Comparison of ENCODE assay signal across 1 cellular context in genomic region chr14:68823434-68824206, GRCh38.
TF ChIP-seq lines count a peak whose summit lies in the region.

No MANE protein-coding gene starts in this region.

TF ChIP-seq in HepG2, 621 proteins besides CTCF, POLR2A, EP300 and RAD21 (continued from another document and continues in another):
- TF ChIP-seq ZBTB40 (IDR thresholded peaks at IDR 0.05) = no peak
- TF ChIP-seq ZBTB40 (CRISPR knock-in tag; IDR thresholded peaks at IDR 0.05) = peak; percentile 57; the same call in 1 of the 2 replicates
- TF ChIP-seq, protein P1, sequence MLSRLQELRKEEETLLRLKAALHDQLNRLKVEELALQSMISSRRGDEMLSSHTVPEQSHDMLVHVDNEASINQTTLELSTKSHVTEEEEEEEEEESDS (CRISPR knock-in tag; IDR thresholded peaks at IDR 0.05; ENCODE audit: borderline replicate concordance) = no peak
- no peak for TF ChIP-seq SIN3A (IDR thresholded peaks at IDR 0.05; ENCODE audit: borderline replicate concordance, low read depth, low read length)
- TF ChIP-seq, protein P2, sequence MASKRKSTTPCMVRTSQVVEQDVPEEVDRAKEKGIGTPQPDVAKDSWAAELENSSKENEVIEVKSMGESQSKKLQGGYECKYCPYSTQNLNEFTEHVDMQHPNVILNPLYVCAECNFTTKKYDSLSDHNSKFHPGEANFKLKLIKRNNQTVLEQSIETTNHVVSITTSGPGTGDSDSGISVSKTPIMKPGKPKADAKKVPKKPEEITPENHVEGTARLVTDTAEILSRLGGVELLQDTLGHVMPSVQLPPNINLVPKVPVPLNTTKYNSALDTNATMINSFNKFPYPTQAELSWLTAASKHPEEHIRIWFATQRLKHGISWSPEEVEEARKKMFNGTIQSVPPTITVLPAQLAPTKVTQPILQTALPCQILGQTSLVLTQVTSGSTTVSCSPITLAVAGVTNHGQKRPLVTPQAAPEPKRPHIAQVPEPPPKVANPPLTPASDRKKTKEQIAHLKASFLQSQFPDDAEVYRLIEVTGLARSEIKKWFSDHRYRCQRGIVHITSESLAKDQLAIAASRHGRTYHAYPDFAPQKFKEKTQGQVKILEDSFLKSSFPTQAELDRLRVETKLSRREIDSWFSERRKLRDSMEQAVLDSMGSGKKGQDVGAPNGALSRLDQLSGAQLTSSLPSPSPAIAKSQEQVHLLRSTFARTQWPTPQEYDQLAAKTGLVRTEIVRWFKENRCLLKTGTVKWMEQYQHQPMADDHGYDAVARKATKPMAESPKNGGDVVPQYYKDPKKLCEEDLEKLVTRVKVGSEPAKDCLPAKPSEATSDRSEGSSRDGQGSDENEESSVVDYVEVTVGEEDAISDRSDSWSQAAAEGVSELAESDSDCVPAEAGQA (IDR thresholded peaks at IDR 0.05; ENCODE audit: low read depth) = no peak
- TF ChIP-seq, protein P2 (CRISPR knock-in tag; IDR thresholded peaks at IDR 0.05; ENCODE audit: borderline replicate concordance) = no peak
- no peak for TF ChIP-seq IKZF4 (CRISPR knock-in tag; IDR thresholded peaks at IDR 0.05; ENCODE audit: borderline replicate concordance, low read depth, not compliant biosample characterization)
- peak; percentile 63; the same call in 1 of the 2 replicates for TF ChIP-seq CREM (IDR thresholded peaks at IDR 0.05)
- TF ChIP-seq CREM (CRISPR knock-in tag; IDR thresholded peaks at IDR 0.05) = no peak
- no peak for TF ChIP-seq ZNF589 (CRISPR knock-in tag; conservative IDR thresholded peaks at IDR 0.05)
- TF ChIP-seq PHF5A (CRISPR knock-in tag; IDR thresholded peaks at IDR 0.05; ENCODE audit: low read depth, unreplicated experiment) = no peak
- TF ChIP-seq MIER3 (CRISPR knock-in tag; IDR thresholded peaks at IDR 0.05; ENCODE audit: borderline replicate concordance) = no peak; the same call in 1 of the 2 replicates
- no peak for TF ChIP-seq CHCHD3 (CRISPR knock-in tag; IDR thresholded peaks at IDR 0.05)
- TF ChIP-seq, protein P3, sequence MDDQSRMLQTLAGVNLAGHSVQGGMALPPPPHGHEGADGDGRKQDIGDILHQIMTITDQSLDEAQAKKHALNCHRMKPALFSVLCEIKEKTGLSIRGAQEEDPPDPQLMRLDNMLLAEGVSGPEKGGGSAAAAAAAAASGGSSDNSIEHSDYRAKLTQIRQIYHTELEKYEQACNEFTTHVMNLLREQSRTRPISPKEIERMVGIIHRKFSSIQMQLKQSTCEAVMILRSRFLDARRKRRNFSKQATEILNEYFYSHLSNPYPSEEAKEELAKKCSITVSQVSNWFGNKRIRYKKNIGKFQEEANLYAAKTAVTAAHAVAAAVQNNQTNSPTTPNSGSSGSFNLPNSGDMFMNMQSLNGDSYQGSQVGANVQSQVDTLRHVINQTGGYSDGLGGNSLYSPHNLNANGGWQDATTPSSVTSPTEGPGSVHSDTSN (CRISPR knock-in tag; IDR thresholded peaks at IDR 0.05; ENCODE audit: borderline replicate concordance) = no peak
- TF ChIP-seq EHMT2 (IDR thresholded peaks at IDR 0.05; ENCODE audit: borderline replicate concordance, low read depth, low read length) = peak; percentile 67; the same call in 1 of the 2 replicates
- TF ChIP-seq HHEX (CRISPR knock-in tag; IDR thresholded peaks at IDR 0.05) = no peak
- TF ChIP-seq RFXANK (CRISPR knock-in tag; IDR thresholded peaks at IDR 0.05) = no peak
- peak; percentile 77 for TF ChIP-seq POGZ (CRISPR knock-in tag; IDR thresholded peaks at IDR 0.05)
- TF ChIP-seq FOXA3 (CRISPR knock-in tag; IDR thresholded peaks at IDR 0.05) = peak; percentile 84
- no peak for TF ChIP-seq MTF2 (CRISPR knock-in tag; IDR thresholded peaks at IDR 0.05; ENCODE audit: borderline replicate concordance)
- no peak for TF ChIP-seq ISX (CRISPR knock-in tag; conservative IDR thresholded peaks at IDR 0.05)
- peak; percentile 85; the same call in 1 of the 2 replicates for TF ChIP-seq PRDM10 (CRISPR knock-in tag; IDR thresholded peaks at IDR 0.05; ENCODE audit: low read depth)
- TF ChIP-seq ZNF570 (CRISPR knock-in tag; IDR thresholded peaks at IDR 0.05; ENCODE audit: borderline replicate concordance) = no peak
- no peak for TF ChIP-seq TCF7L2 (IDR thresholded peaks at IDR 0.05; ENCODE audit: low read depth, low read length)
- TF ChIP-seq ZNF263 (CRISPR knock-in tag; IDR thresholded peaks at IDR 0.05) = no peak
- TF ChIP-seq TAF15 (IDR thresholded peaks at IDR 0.05; ENCODE audit: low read depth, low read length, poor library complexity, severe bottlenecking) = no peak
- TF ChIP-seq ZNF780A (CRISPR knock-in tag; IDR thresholded peaks at IDR 0.05) = no peak
- no peak for TF ChIP-seq ZNF510 (CRISPR knock-in tag; IDR thresholded peaks at IDR 0.05; ENCODE audit: low read depth)
- TF ChIP-seq ZNF251 (CRISPR knock-in tag; IDR thresholded peaks at IDR 0.05) = no peak
- 0 out of 2 replicates have a peak, but pooled peaks have one; percentile 38 for TF ChIP-seq KDM3A (CRISPR knock-in tag; IDR thresholded peaks at IDR 0.05; ENCODE audit: low read depth)
- TF ChIP-seq, protein P4, sequence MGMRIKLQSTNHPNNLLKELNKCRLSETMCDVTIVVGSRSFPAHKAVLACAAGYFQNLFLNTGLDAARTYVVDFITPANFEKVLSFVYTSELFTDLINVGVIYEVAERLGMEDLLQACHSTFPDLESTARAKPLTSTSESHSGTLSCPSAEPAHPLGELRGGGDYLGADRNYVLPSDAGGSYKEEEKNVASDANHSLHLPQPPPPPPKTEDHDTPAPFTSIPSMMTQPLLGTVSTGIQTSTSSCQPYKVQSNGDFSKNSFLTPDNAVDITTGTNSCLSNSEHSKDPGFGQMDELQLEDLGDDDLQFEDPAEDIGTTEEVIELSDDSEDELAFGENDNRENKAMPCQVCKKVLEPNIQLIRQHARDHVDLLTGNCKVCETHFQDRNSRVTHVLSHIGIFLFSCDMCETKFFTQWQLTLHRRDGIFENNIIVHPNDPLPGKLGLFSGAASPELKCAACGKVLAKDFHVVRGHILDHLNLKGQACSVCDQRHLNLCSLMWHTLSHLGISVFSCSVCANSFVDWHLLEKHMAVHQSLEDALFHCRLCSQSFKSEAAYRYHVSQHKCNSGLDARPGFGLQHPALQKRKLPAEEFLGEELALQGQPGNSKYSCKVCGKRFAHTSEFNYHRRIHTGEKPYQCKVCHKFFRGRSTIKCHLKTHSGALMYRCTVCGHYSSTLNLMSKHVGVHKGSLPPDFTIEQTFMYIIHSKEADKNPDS (CRISPR knock-in tag; IDR thresholded peaks at IDR 0.05) = no peak
- no peak for TF ChIP-seq SIX4 (CRISPR knock-in tag; IDR thresholded peaks at IDR 0.05)
- no peak for TF ChIP-seq FOXO4 (CRISPR knock-in tag; conservative IDR thresholded peaks at IDR 0.05)
- TF ChIP-seq KDM5A (IDR thresholded peaks at IDR 0.05; ENCODE audit: borderline replicate concordance, low read length) = no peak
- TF ChIP-seq ZNF431 (CRISPR knock-in tag; IDR thresholded peaks at IDR 0.05; ENCODE audit: borderline replicate concordance, low read depth) = no peak
- no peak for TF ChIP-seq ZNF253 (CRISPR knock-in tag; IDR thresholded peaks at IDR 0.05; ENCODE audit: borderline replicate concordance)
- TF ChIP-seq CAMTA2 (CRISPR knock-in tag; IDR thresholded peaks at IDR 0.05; ENCODE audit: borderline replicate concordance) = no peak
